Comparison of ENCODE assay signal across 9 cellular contexts in the genomic region with DNA sequence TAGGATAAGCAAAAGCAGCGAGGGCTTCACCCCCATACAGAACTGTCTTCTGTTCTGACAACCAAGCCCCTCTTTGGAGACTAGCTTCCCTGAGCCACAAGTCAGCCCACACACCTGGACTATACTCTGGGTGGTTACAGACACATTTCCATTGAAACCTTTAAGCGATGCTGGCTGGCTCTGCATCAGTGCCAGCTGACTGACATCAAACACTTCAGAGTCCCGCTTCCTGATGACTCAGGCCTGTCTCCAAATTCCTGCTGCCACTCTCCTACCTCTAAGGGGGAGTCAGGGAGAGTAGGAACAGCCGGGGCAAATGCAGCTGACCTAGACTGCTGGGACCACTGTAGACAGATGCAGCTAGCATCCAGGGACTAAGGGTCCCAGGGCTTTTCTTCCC.
DNase-seq lines count a peak whose midpoint lies in the region; ATAC-seq and TF ChIP-seq lines count a peak whose summit lies in the region.
"Had no signal": no experiment of that assay in that cellular context is flagged by ENCODE, and none has a peak within 500 bp of the region (broad histone marks: within the 10 kb centered on the region; RNA-seq: fewer than 3 reads in every experiment).

No MANE protein-coding gene starts in this region.

- intact Hi-C loops in head of caudate nucleus (cut with DNase I): no loop called here

- in situ Hi-C loops in KBM-7 (cut with MboI; ENCODE audit: low pct_unique_long_range_greater_than_20kb, low sequenced_read_pairs): no loop called here

- H3K27me3 Mint-ChIP-seq in stimulated activated memory B cell treated with anti-CD40 and anti-IgM and Interleukin-4, amounts not matched to agents 10 μg/mL and 1 μg/mL and 100 μg/mL, for 72 hours: no peaks in the 10 kb centered on the region
- H3K27me3 Mint-ChIP-seq: activated naive CD4-positive, alpha-beta T cell treated with anti-CD3 and anti-CD28 coated beads, Interleukin-2, amount 10 ng/mL, durations not matched to agents 7 days and 5 days had no signal

- H3K9me3 Mint-ChIP-seq in stimulated activated memory B cell treated with anti-CD40 and anti-IgM and Interleukin-4, amounts not matched to agents 10 μg/mL and 1 μg/mL and 100 μg/mL, for 72 hours: no peaks in the 10 kb centered on the region
- H3K9me3 Mint-ChIP-seq: activated naive CD4-positive, alpha-beta T cell treated with anti-CD3 and anti-CD28 coated beads, Interleukin-2, amount 10 ng/mL, durations not matched to agents 7 days and 5 days had no signal

- TF ChIP-seq CTCF in RWPE1 (conservative IDR thresholded peaks at IDR 0.05; ENCODE audit: low read depth): no peak

- peaks cover 21% of the 10 kb centered on the region for H3K36me3 Mint-ChIP-seq in stimulated activated memory B cell treated with anti-CD40 and anti-IgM and Interleukin-4, amounts not matched to agents 10 μg/mL and 1 μg/mL and 100 μg/mL, for 72 hours
- H3K36me3 Mint-ChIP-seq: activated naive CD4-positive, alpha-beta T cell treated with anti-CD3 and anti-CD28 coated beads, Interleukin-2, amount 10 ng/mL, durations not matched to agents 7 days and 5 days had no signal

- POLR2A ChIA-PET in RWPE1 (lab: Yijun Ruan, JAX; ENCODE audit: low non-redundant PET): no interaction called here

- DNase-seq in HK-2 (ENCODE audit: unreplicated experiment) (peak; percentile 42), RWPE1 (ENCODE audit: low spot score) (peak; percentile 71), head of caudate nucleus (peak in 35 of 42 donors; percentile 23 to 82 (median 54)), KBM-7 (no peak), UCSD-AML1 (lab: John Stamatoyannopoulos, UW; ENCODE audit: unreplicated experiment) (no peak)
- no peak for DNase-seq in activated CD4-positive, CD25-positive, alpha-beta regulatory T cell treated with anti-CD3 and anti-CD28 coated beads, Interleukin-2, amount 50 U/mL, for 72 hours
- DNase-seq: activated naive CD4-positive, alpha-beta T cell treated with anti-CD3 and anti-CD28 coated beads, Interleukin-2, amount 10 ng/mL, durations not matched to agents 7 days and 5 days had no signal

- no peak overlapping the region for H3K27ac ChIP-seq in RWPE1

- H3K4me3 Mint-ChIP-seq in stimulated activated memory B cell treated with anti-CD40 and anti-IgM and Interleukin-4, amounts not matched to agents 10 μg/mL and 1 μg/mL and 100 μg/mL, for 72 hours: no peak overlapping the region
- H3K4me3 Mint-ChIP-seq: activated naive CD4-positive, alpha-beta T cell treated with anti-CD3 and anti-CD28 coated beads, Interleukin-2, amount 10 ng/mL, durations not matched to agents 7 days and 5 days had no signal

- ATAC-seq in stimulated activated memory B cell treated with anti-CD40 and anti-IgM and Interleukin-4, amounts not matched to agents 10 μg/mL and 1 μg/mL and 100 μg/mL, for 72 hours: peak; percentile 77
- ATAC-seq in GM19035 (IDR thresholded peaks at IDR 0.05; ENCODE audit: unreplicated experiment): no peak

- peaks cover 37% of the 10 kb centered on the region for H3K4me1 Mint-ChIP-seq in stimulated activated memory B cell treated with anti-CD40 and anti-IgM and Interleukin-4, amounts not matched to agents 10 μg/mL and 1 μg/mL and 100 μg/mL, for 72 hours
- H3K4me1 Mint-ChIP-seq: activated naive CD4-positive, alpha-beta T cell treated with anti-CD3 and anti-CD28 coated beads, Interleukin-2, amount 10 ng/mL, durations not matched to agents 7 days and 5 days had no signal

- H3K27ac Mint-ChIP-seq in stimulated activated memory B cell treated with anti-CD40 and anti-IgM and Interleukin-4, amounts not matched to agents 10 μg/mL and 1 μg/mL and 100 μg/mL, for 72 hours: peak overlapping the region; percentile 1
- H3K27ac Mint-ChIP-seq: activated naive CD4-positive, alpha-beta T cell treated with anti-CD3 and anti-CD28 coated beads, Interleukin-2, amount 10 ng/mL, durations not matched to agents 7 days and 5 days had no signal

- CTCF ChIA-PET in RWPE1 (lab: Yijun Ruan, JAX): interaction anchor here (0.6 kb wide), 1 partner anchor 21 kb away, joined by 6 read pairs; no protein-coding TSS in a partner anchor

Comparison
In these comparisons a context has a peak if more than half of its experiments do, and no peak if none do; other contexts are left out.
1. DNase-seq: peak in HK-2 (single experiment), RWPE1 (single experiment) and head of caudate nucleus (35 of 42); none in KBM-7 (single experiment), activated CD4-positive, CD25-positive, alpha-beta regulatory T cell treated with anti-CD3 and anti-CD28 coated beads, Interleukin-2, amount 50 U/mL, for 72 hours (single experiment) and UCSD-AML1 (single experiment).